ENCODE assay signal across 21 cellular contexts in the genomic region with DNA sequence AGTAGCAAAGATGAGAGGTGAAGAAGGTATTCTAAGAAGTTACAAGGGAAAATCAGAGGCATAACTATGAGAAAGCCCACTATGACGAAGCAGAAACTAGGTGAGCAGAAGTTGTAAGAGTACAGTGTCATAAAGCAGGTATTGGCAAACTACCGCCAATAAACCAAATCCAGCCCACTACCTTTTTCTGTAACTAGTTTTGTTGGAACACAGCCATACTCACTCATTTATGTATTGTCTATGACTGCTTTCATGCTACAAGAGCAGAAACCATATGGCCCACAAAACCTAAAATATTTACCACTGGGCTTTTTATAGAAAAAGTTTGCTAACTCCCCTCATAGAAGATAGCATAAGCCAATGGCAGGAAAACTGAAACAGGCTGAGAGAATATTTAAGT. TPM values are rescaled to one million over a fixed set of nuclear protein-coding genes. Genes with fewer than 3 reads are reported as not detected.
A peak's percentile ranks its signal among the peaks of the same experiment; 100 is the strongest.
DNase-seq lines count a peak whose midpoint lies in the region; ATAC-seq and TF ChIP-seq lines count a peak whose summit lies in the region.
"Had no signal": no experiment of that assay in that cellular context is flagged by ENCODE, and none has a peak within 500 bp of the region (broad histone marks: within the 10 kb centered on the region; RNA-seq: fewer than 3 reads in every experiment).

No MANE protein-coding gene starts in this region.

- BruUV-seq in MCF 10A (replicated peaks; lab: Mats Ljungman, UMichigan): no TSS peak

- DNase-seq in NCI-H524 (lab: John Stamatoyannopoulos, UW) (no peak), MCF 10A (ENCODE audit: unreplicated experiment) (no peak), AG08396 (ENCODE audit: low spot score) (no peak), SKM-1 treated with dmso at 0.1 percent for 144 hours (lab: John Stamatoyannopoulos, UW; ENCODE audit: unreplicated experiment) (no peak)
- DNase-seq: activated naive CD4-positive, alpha-beta T cell treated with anti-CD3 and anti-CD28 coated beads, Interleukin-2, amount 50 U/mL, for 16 hours; body of pancreas; GM23248; immature natural killer cell; naive thymus-derived CD4-positive, alpha-beta T cell; NCI-H2107 had no signal

- H3K27me3 Mint-ChIP-seq in MCF 10A (ENCODE audit: insufficient read depth, unreplicated experiment): peaks cover 73% of the 10 kb centered on the region
- H3K27me3 Mint-ChIP-seq: dendritic cell treated with granulocyte-macrophage colony-stimulating factor and Interleukin-4, amounts not matched to agents 40 ng/mL and 50 ng/mL, for 4 days; naive thymus-derived CD4-positive, alpha-beta T cell had no signal

- H3K4me3 Mint-ChIP-seq in MCF 10A (ENCODE audit: unreplicated experiment): no peak overlapping the region
- H3K4me3 Mint-ChIP-seq: dendritic cell treated with granulocyte-macrophage colony-stimulating factor and Interleukin-4, amounts not matched to agents 40 ng/mL and 50 ng/mL, for 4 days; IgD-negative memory B cell; immature natural killer cell; naive thymus-derived CD4-positive, alpha-beta T cell had no signal

- peaks cover 77% of the 10 kb centered on the region for H3K36me3 Mint-ChIP-seq in MCF 10A (ENCODE audit: insufficient read depth, unreplicated experiment)

- no peaks in the 10 kb centered on the region for H3K9me3 Mint-ChIP-seq in MCF 10A (ENCODE audit: unreplicated experiment)
- H3K9me3 Mint-ChIP-seq: dendritic cell treated with granulocyte-macrophage colony-stimulating factor and Interleukin-4, amounts not matched to agents 40 ng/mL and 50 ng/mL, for 4 days; IgD-negative memory B cell; immature natural killer cell had no signal

- no peak for TF ChIP-seq CTCF in MCF 10A (IDR thresholded peaks at IDR 0.05; ENCODE audit: unreplicated experiment)

- no peaks in the 10 kb centered on the region for H3K4me1 Mint-ChIP-seq in MCF 10A (ENCODE audit: insufficient read depth, unreplicated experiment)

- peak; percentile 66 for ATAC-seq in GM18511 (IDR thresholded peaks at IDR 0.05; ENCODE audit: unreplicated experiment)
- ATAC-seq in GM19452 (IDR thresholded peaks at IDR 0.05; ENCODE audit: unreplicated experiment): peak; percentile 80
- peak; percentile 82 for ATAC-seq in HG02938 (IDR thresholded peaks at IDR 0.05; ENCODE audit: unreplicated experiment)
- peak; percentile 69 for ATAC-seq in HG03521 (IDR thresholded peaks at IDR 0.05; ENCODE audit: unreplicated experiment)
- ATAC-seq: body of pancreas; naive thymus-derived CD4-positive, alpha-beta T cell had no signal

- POLR2A ChIA-PET in MCF 10A (lab: Yijun Ruan, JAX): interaction anchor here (1.1 kb wide), 1 partner anchor 14 kb away, joined by 3 read pairs; no protein-coding TSS in a partner anchor

- intact Hi-C loops in MCF 10A (cut with micrococcal nuclease): no loop called here

- CTCF ChIA-PET in MCF 10A (lab: Yijun Ruan, JAX): interaction anchor here (0.6 kb wide), 1 partner anchor 245 kb away, joined by 4 read pairs; no protein-coding TSS in a partner anchor

- H3K27ac Mint-ChIP-seq in MCF 10A (ENCODE audit: low read depth, unreplicated experiment): no peak overlapping the region
- H3K27ac Mint-ChIP-seq: dendritic cell treated with granulocyte-macrophage colony-stimulating factor and Interleukin-4, amounts not matched to agents 40 ng/mL and 50 ng/mL, for 4 days; IgD-negative memory B cell had no signal

RNA-seq across cellular contexts. Expression of a gene that starts 31.8 kb away (rescaled TPM):
- not detected in 2 replicates for total RNA-seq in MCF 10A (2022)
- total RNA-seq: body of pancreas; epithelial cell of proximal tubule; GM23248; lung; naive thymus-derived CD4-positive, alpha-beta T cell; pulmonary artery endothelial cell; RPMI7951; vagina had no signal
